Comparison of ENCODE assay signal across 1 cellular context in the genomic region with DNA sequence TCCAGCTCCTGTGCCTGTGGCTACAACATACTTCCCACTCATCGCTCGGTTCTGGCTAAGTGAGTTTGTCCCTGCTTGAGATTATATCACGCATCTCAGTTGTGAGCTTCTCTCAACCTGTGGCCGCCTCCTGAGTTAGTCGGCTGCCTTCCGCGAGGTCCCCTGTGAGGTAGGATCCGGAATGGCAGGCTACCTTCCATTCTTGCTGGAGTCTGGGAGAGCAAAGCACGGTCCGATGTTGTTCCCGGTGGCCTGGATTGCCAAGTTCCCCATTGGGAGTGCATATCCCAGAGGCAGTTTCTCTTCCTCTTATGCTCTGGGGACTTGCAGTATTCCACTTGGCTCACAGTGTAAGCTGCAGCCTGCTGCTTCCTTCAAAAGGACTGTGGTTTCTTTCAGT.
TF ChIP-seq lines count a peak whose summit lies in the region.

No MANE protein-coding gene starts in this region.

TF ChIP-seq in GM23338, 12 proteins besides CTCF, POLR2A, EP300 and RAD21:
- TF ChIP-seq REST (IDR thresholded peaks at IDR 0.05; ENCODE audit: unreplicated experiment) (no peak), ZNF114 (CRISPR knock-in tag; IDR thresholded peaks at IDR 0.05) (no peak), EZH2 (IDR thresholded peaks at IDR 0.05; ENCODE audit: low read depth, unreplicated experiment) (no peak), EZH2phosphoT487 (IDR thresholded peaks at IDR 0.05; ENCODE audit: unreplicated experiment) (no peak), JUNB (IDR thresholded peaks at IDR 0.05; ENCODE audit: unreplicated experiment) (no peak), STAT1 (IDR thresholded peaks at IDR 0.05; ENCODE audit: unreplicated experiment) (no peak), NANOG (IDR thresholded peaks at IDR 0.05; ENCODE audit: borderline replicate concordance) (no peak), POLR2AphosphoS5 (IDR thresholded peaks at IDR 0.05; ENCODE audit: low read depth) (no peak), ETS1 (IDR thresholded peaks at IDR 0.05) (no peak), CREB1 (CRISPR knock-in tag; IDR thresholded peaks at IDR 0.05; ENCODE audit: low read depth) (no peak), ZNF331 (CRISPR knock-in tag; IDR thresholded peaks at IDR 0.05; ENCODE audit: low read depth) (no peak)
- TF ChIP-seq, protein P1, sequence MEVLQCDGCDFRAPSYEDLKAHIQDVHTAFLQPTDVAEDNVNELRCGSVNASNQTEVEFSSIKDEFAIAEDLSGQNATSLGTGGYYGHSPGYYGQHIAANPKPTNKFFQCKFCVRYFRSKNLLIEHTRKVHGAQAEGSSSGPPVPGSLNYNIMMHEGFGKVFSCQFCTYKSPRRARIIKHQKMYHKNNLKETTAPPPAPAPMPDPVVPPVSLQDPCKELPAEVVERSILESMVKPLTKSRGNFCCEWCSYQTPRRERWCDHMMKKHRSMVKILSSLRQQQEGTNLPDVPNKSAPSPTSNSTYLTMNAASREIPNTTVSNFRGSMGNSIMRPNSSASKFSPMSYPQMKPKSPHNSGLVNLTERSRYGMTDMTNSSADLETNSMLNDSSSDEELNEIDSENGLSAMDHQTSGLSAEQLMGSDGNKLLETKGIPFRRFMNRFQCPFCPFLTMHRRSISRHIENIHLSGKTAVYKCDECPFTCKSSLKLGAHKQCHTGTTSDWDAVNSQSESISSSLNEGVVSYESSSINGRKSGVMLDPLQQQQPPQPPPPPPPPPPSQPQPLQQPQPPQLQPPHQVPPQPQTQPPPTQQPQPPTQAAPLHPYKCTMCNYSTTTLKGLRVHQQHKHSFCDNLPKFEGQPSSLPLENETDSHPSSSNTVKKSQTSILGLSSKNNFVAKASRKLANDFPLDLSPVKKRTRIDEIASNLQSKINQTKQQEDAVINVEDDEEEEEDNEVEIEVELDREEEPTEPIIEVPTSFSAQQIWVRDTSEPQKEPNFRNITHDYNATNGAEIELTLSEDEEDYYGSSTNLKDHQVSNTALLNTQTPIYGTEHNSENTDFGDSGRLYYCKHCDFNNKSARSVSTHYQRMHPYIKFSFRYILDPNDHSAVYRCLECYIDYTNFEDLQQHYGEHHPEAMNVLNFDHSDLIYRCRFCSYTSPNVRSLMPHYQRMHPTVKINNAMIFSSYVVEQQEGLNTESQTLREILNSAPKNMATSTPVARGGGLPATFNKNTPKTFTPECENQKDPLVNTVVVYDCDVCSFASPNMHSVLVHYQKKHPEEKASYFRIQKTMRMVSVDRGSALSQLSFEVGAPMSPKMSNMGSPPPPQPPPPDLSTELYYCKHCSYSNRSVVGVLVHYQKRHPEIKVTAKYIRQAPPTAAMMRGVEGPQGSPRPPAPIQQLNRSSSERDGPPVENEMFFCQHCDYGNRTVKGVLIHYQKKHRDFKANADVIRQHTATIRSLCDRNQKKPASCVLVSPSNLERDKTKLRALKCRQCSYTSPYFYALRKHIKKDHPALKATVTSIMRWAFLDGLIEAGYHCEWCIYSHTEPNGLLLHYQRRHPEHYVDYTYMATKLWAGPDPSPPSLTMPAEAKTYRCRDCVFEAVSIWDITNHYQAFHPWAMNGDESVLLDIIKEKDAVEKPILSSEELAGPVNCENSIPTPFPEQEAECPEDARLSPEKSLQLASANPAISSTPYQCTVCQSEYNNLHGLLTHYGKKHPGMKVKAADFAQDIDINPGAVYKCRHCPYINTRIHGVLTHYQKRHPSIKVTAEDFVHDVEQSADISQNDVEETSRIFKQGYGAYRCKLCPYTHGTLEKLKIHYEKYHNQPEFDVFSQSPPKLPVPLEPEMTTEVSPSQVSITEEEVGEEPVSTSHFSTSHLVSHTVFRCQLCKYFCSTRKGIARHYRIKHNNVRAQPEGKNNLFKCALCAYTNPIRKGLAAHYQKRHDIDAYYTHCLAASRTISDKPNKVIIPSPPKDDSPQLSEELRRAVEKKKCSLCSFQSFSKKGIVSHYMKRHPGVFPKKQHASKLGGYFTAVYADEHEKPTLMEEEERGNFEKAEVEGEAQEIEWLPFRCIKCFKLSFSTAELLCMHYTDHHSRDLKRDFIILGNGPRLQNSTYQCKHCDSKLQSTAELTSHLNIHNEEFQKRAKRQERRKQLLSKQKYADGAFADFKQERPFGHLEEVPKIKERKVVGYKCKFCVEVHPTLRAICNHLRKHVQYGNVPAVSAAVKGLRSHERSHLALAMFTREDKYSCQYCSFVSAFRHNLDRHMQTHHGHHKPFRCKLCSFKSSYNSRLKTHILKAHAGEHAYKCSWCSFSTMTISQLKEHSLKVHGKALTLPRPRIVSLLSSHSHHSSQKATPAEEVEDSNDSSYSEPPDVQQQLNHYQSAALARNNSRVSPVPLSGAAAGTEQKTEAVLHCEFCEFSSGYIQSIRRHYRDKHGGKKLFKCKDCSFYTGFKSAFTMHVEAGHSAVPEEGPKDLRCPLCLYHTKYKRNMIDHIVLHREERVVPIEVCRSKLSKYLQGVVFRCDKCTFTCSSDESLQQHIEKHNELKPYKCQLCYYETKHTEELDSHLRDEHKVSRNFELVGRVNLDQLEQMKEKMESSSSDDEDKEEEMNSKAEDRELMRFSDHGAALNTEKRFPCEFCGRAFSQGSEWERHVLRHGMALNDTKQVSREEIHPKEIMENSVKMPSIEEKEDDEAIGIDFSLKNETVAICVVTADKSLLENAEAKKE (CRISPR knock-in tag; IDR thresholded peaks at IDR 0.05): no peak
